In the genomic region with DNA sequence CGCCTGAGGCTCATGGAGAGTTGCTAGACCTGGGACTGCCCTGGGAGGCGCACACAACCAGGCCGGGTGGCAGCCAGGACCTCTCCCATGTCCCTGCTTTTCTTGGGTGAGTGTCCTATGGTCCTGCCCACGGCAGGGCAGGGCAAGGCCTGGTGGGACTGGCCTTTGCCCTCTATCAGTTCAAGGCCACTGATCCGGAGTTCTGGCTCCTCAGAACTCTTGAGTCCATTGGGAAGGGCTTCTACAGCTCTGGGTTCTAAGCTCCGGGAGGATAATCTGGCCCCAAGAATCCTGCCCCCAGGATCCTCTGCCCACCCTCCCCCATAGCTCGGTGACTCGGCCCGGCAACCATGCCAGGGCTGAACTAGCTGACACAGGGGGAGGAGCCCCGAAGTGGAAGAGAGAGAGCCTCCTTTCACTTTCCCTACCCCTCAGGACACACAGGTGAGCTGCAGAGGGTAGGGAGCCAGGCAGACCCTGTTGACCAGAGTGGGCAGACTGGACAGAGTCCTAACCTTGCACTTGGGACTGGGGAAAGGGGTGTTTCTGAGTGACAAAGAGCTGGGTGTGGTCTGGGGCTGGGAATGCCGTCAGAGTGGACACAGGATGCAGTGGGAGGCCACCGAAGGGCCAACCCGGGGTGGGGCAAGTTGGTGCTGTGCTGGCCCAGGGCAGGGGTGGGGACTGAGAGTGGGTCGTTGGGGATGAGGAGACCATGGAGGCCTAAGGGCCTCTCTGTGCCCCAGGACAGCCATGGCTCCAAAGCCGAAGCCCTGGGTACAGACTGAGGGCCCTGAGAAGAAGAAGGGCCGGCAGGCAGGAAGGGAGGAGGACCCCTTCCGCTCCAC, we compare ENCODE assay signal across 8 cellular contexts. TPM values are rescaled to one million over a fixed set of nuclear protein-coding genes. Genes with fewer than 3 reads are reported as not detected.
DNase-seq lines count a peak whose midpoint lies in the region; ATAC-seq and TF ChIP-seq lines count a peak whose summit lies in the region.

No MANE protein-coding gene starts in this region.

- H3K36me3 ChIP-seq in Loucy (ENCODE audit: insufficient read depth, low read length) = 0 out of 2 replicates have a peak, but pooled peaks cover 3% of the 10 kb centered on the region
- H3K36me3 ChIP-seq in fibroblast of lung (ENCODE audit: control insufficient read depth, insufficient read depth, low read length) = peaks cover 2% of the 10 kb centered on the region
- H3K36me3 ChIP-seq in upper lobe of right lung = peaks cover 12% of the 10 kb centered on the region

- TF ChIP-seq CTCF in Loucy (conservative IDR thresholded peaks at IDR 0.05; ENCODE audit: low read length) = no peak
- no peak for TF ChIP-seq CTCF in fibroblast of lung (conservative IDR thresholded peaks at IDR 0.05 in 1 of 2, IDR thresholded peaks at IDR 0.05 in 1 of 2; ENCODE audit: low read depth in 1 of 2, low read length in 2 of 2)
- TF ChIP-seq CTCF in neural crest cell (conservative IDR thresholded peaks at IDR 0.05) = no peak
- no peak for TF ChIP-seq CTCF in upper lobe of right lung (IDR thresholded peaks at IDR 0.05)

- H3K27me3 Mint-ChIP-seq in neural crest cell (ENCODE audit: low read depth) = no peaks in the 10 kb centered on the region

- H3K27ac Mint-ChIP-seq in neural crest cell (ENCODE audit: unreplicated experiment) = peak overlapping the region; percentile 83

- peak overlapping the region; percentile 89 for H2AFZ ChIP-seq in Loucy (ENCODE audit: low read length)
- H2AFZ ChIP-seq in fibroblast of lung (ENCODE audit: low read length) = peak overlapping the region; percentile 82

- H3K9me3 ChIP-seq in Loucy (ENCODE audit: insufficient read depth, low read depth, low read length) (no peaks in the 10 kb centered on the region), fibroblast of lung (ENCODE audit: control insufficient read depth, insufficient read depth, low read depth, low read length) (no peaks in the 10 kb centered on the region), upper lobe of right lung (no peaks in the 10 kb centered on the region)

- H3K27ac ChIP-seq in fibroblast of lung (ENCODE audit: insufficient read depth, low read length) (peak overlapping the region; percentile 94), upper lobe of right lung (peak overlapping the region; percentile 97)

- peaks cover 28% of the 10 kb centered on the region for H3K4me1 Mint-ChIP-seq in neural crest cell

- peak; percentile 84 for DNase-seq in A172 (ENCODE audit: low spot score)
- peak; percentile 77 for DNase-seq in activated CD8-positive, alpha-beta memory T cell treated with anti-CD3 and anti-CD28 coated beads, Interleukin-2, amount 50 U/mL, for 48 hours
- peak; percentile 47 to 48 for DNase-seq in fibroblast of lung (ENCODE audit: low read depth in 2 of 2)
- no peak for DNase-seq in neural crest cell (ENCODE audit: low read depth, low spot score)
- peak; percentile 84 for DNase-seq in upper lobe of right lung

- no peaks in the 10 kb centered on the region for H3K36me3 Mint-ChIP-seq in neural crest cell (ENCODE audit: low read depth)

- H3K9ac ChIP-seq in Loucy (ENCODE audit: low read depth, low read length, poor library complexity, severe bottlenecking) (peak overlapping the region; percentile 93), fibroblast of lung (ENCODE audit: insufficient read depth, low read length) (peak overlapping the region; percentile 84)

- H3K4me2 ChIP-seq in Loucy (ENCODE audit: low read depth, low read length, poor library complexity, severe bottlenecking) (peak overlapping the region; percentile 84), fibroblast of lung (ENCODE audit: extremely low read depth, insufficient read depth, low read length) (peak overlapping the region; percentile 84)

- H3K9me3 Mint-ChIP-seq in neural crest cell = no peaks in the 10 kb centered on the region

- H4K20me1 ChIP-seq in Loucy (ENCODE audit: insufficient read depth, low read length, poor library complexity, severe bottlenecking) (peaks cover 4% of the 10 kb centered on the region), fibroblast of lung (ENCODE audit: control insufficient read depth, extremely low read depth, insufficient read depth, low read length) (no peaks in the 10 kb centered on the region)

- no peaks in the 10 kb centered on the region for H3F3A ChIP-seq in Loucy (ENCODE audit: low read depth)

- peak; percentile 33 for ATAC-seq in GM19035 (IDR thresholded peaks at IDR 0.05; ENCODE audit: unreplicated experiment)
- peak; percentile 51 for ATAC-seq in upper lobe of right lung
- no peak for ATAC-seq in GM18517 (IDR thresholded peaks at IDR 0.05; ENCODE audit: unreplicated experiment)

- H3K4me1 ChIP-seq in Loucy (ENCODE audit: insufficient read depth, low read length, poor library complexity, severe bottlenecking) (peaks cover 28% of the 10 kb centered on the region), fibroblast of lung (ENCODE audit: control insufficient read depth, extremely low read depth, insufficient read depth, low read length) (peaks cover 15% of the 10 kb centered on the region), upper lobe of right lung (peaks cover 29% of the 10 kb centered on the region)

- no peaks in the 10 kb centered on the region for H3K9me2 ChIP-seq in Loucy (replicated peaks; ENCODE audit: low read depth, low read length)

- no peaks in the 10 kb centered on the region for H3K27me3 ChIP-seq in Loucy (ENCODE audit: insufficient read depth, low read length, poor library complexity, severe bottlenecking)
- no peaks in the 10 kb centered on the region for H3K27me3 ChIP-seq in fibroblast of lung (ENCODE audit: control insufficient read depth, insufficient read depth, low read length)
- H3K27me3 ChIP-seq in upper lobe of right lung = no peaks in the 10 kb centered on the region

- H3K4me3 ChIP-seq in Loucy (ENCODE audit: low read length, poor library complexity, severe bottlenecking) (peak overlapping the region; percentile 81), fibroblast of lung (replicated peaks in 1 of 4; ENCODE audit: control extremely low read depth in 1 of 4, insufficient read depth in 1 of 4, low read depth in 3 of 4, low read length in 4 of 4) (peak overlapping the region; percentile 29 to 53 (median 41)), upper lobe of right lung (peak overlapping the region; percentile 67)

- intact Hi-C loops in upper lobe of right lung (cut with DNase I) = no loop called here

- peak overlapping the region; percentile 95 for H3K4me3 Mint-ChIP-seq in neural crest cell

- H3K79me2 ChIP-seq in Loucy (ENCODE audit: insufficient read depth, low read length) (peaks cover 23% of the 10 kb centered on the region), fibroblast of lung (ENCODE audit: control insufficient read depth, insufficient read depth, low read length) (peaks cover 19% of the 10 kb centered on the region)

RNA-seq across cellular contexts. Expression of gene PARP3, which starts 0.7 kb away (rescaled TPM):
- 41.4 and 45.4 TPM in 2 replicates for total RNA-seq in A172 (2014; rRNA removed; shearing (Covaris generic))
- total RNA-seq in fibroblast of lung (19.3 and 44.1 TPM in 2 replicates), neural crest cell (4.3 and 4.6 TPM in 2 replicates), upper lobe of right lung (20.9 TPM)
- polyA plus RNA-seq in fibroblast of lung = 13.3 and 22.8 TPM in 2 replicates
- 20.4 and 35.6 TPM in 2 replicates for polyA plus RNA-seq in fibroblast of lung (2012)
- polyA minus RNA-seq in fibroblast of lung (ENCODE audit: low replicate concordance) = 12.9 and 37.8 TPM in 2 replicates

RNA-seq across cellular contexts. Expression of gene RRP9, which starts 1.1 kb away (rescaled TPM):
- 48.7 and 51.4 TPM in 2 replicates for total RNA-seq in A172 (2014; rRNA removed; shearing (Covaris generic))
- 19.7 and 29.5 TPM in 2 replicates for total RNA-seq in fibroblast of lung
- polyA plus RNA-seq in fibroblast of lung = 10.6 and 20.5 TPM in 2 replicates
- 14.1 and 29.8 TPM in 2 replicates for polyA plus RNA-seq in fibroblast of lung (2012)
- polyA minus RNA-seq in fibroblast of lung (ENCODE audit: low replicate concordance) = 23.1 and 37.4 TPM in 2 replicates
- total RNA-seq in neural crest cell = 37.9 and 40.1 TPM in 2 replicates
- total RNA-seq in upper lobe of right lung = 20.6 TPM

RNA-seq across cellular contexts. Expression of gene GPR62, which starts 12.4 kb away (rescaled TPM):
- not detected in 2 replicates for total RNA-seq in A172 (2014; rRNA removed; shearing (Covaris generic))
- total RNA-seq in fibroblast of lung = under 0.01 TPM in 2 replicates
- polyA plus RNA-seq in fibroblast of lung = 0.02 TPM in 1 of 2 replicates, not detected in the other
- polyA plus RNA-seq in fibroblast of lung (2012) = not detected in 2 replicates
- 0.24 and 1.1 TPM in 2 replicates for polyA minus RNA-seq in fibroblast of lung (ENCODE audit: low replicate concordance)
- 0.18 and 0.23 TPM in 2 replicates for total RNA-seq in neural crest cell
- total RNA-seq in upper lobe of right lung = not detected

RNA-seq across cellular contexts. Expression of gene PCBP4, which starts 24.4 kb away (rescaled TPM):
- 99.7 and 107 TPM in 2 replicates for total RNA-seq in A172 (2014; rRNA removed; shearing (Covaris generic))
- total RNA-seq in fibroblast of lung (23.4 and 46.2 TPM in 2 replicates), neural crest cell (228 and 235 TPM in 2 replicates), upper lobe of right lung (37.1 TPM)
- 40.2 and 47.1 TPM in 2 replicates for polyA plus RNA-seq in fibroblast of lung
- polyA plus RNA-seq in fibroblast of lung (2012) = 51.0 and 70.8 TPM in 2 replicates
- polyA minus RNA-seq in fibroblast of lung (ENCODE audit: low replicate concordance) = 100 and 145 TPM in 2 replicates

RNA-seq across cellular contexts. Expression of gene ABHD14B, which starts 31.0 kb away (rescaled TPM):
- 21.2 and 21.5 TPM in 2 replicates for total RNA-seq in A172 (2014; rRNA removed; shearing (Covaris generic))
- total RNA-seq in fibroblast of lung = 21.1 and 27.4 TPM in 2 replicates
- polyA plus RNA-seq in fibroblast of lung = 38.2 and 46.3 TPM in 2 replicates
- 33.6 and 39.0 TPM in 2 replicates for polyA plus RNA-seq in fibroblast of lung (2012)
- polyA minus RNA-seq in fibroblast of lung (ENCODE audit: low replicate concordance) = 50.6 and 60.5 TPM in 2 replicates
- total RNA-seq in neural crest cell = 4.7 and 6.2 TPM in 2 replicates
- 55.9 TPM for total RNA-seq in upper lobe of right lung
